ENCODE assay signal across 12 cellular contexts in the genomic region with DNA sequence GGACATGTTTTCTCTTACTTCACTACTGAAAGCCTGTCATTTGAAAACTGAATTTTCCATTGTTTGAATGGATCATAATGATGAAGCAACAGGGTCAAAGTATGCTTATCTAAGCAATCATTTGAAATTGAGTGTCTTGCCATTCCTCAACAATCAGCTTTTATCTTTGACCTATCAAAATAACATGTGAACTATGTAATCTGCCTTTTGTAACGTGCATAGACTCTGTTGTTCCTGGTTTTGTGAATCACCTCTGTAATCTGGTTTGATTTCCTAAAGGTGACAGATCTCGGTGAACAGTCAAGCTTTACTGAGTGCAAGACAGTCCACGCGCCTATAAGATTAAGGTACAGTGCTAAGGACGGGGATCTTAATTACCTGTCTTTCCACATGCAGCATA. TPM values are rescaled to one million over a fixed set of nuclear protein-coding genes. Genes with fewer than 3 reads are reported as not detected.
DNase-seq lines count a peak whose midpoint lies in the region; ATAC-seq, FAIRE-seq and TF ChIP-seq lines count a peak whose summit lies in the region.
"Had no signal": no experiment of that assay in that cellular context is flagged by ENCODE, and none has a peak within 500 bp of the region (broad histone marks: within the 10 kb centered on the region; RNA-seq: fewer than 3 reads in every experiment).

No MANE protein-coding gene starts in this region.

- H3K4me1 ChIP-seq in OCI-LY7 (ENCODE audit: insufficient read depth, low read length, poor library complexity, severe bottlenecking) (peaks cover 73% of the 10 kb centered on the region), gastrocnemius medialis (peaks cover 37 to 51% of the 10 kb centered on the region in 2 donors), small intestine (ENCODE audit: control insufficient read depth in 2 of 2, insufficient read depth in 1 of 2, low read depth in 1 of 2, low read length in 1 of 2) (no peaks in the 10 kb centered on the region)

- H3K4me3 ChIP-seq in GM08714 (ENCODE audit: low read length), result peak overlapping the region; percentile 98
- H3K4me3 ChIP-seq in OCI-LY7 (ENCODE audit: low read depth, low read length, poor library complexity, severe bottlenecking), result peak overlapping the region; percentile 73
- peak overlapping the region; percentile 3 to 81 (median 61) for H3K4me3 ChIP-seq in gastrocnemius medialis
- H3K4me3 ChIP-seq in small intestine (ENCODE audit: low read depth in 1 of 2, low read length in 2 of 2), result no peak overlapping the region

- 24 to 41% (median 38%) methylated on average over 5 of the region's 5 CpGs for WGBS in small intestine, 3 donors

- POLR2A ChIA-PET in OCI-LY7 (lab: Charles Lee), result interaction anchor here (1.5 to 2.5 kb wide), 5 partner anchors 50 to 148 kb away, joined by 8 to 21 read pairs (median 9); no protein-coding TSS in a partner anchor
- POLR2A ChIA-PET in activated CD8-positive, alpha-beta T cell treated with anti-CD3 and anti-CD28 coated beads for 36 hours (lab: Charles Lee), result no interaction called here

- no peak for FAIRE-seq in small intestine (lab: Jason Lieb, UNC)

- no peaks in the 10 kb centered on the region for H3K36me3 Mint-ChIP-seq in glutamatergic neuron (ENCODE audit: unreplicated experiment)
- H3K36me3 Mint-ChIP-seq in activated CD8-positive, alpha-beta T cell treated with anti-CD3 and anti-CD28 coated beads for 36 hours (ENCODE audit: low read depth), result no peaks in the 10 kb centered on the region

- H4K20me1 ChIP-seq in OCI-LY7 (ENCODE audit: insufficient read depth, low read length), result no peaks in the 10 kb centered on the region; the same call in 1 of the 2 replicates

- intact Hi-C loops in OCI-LY7 (cut with micrococcal nuclease; ENCODE audit: unreplicated experiment), result loop anchor here (1.0 to 5.0 kb wide), 3 partner anchors 145 to 1528 kb away; partner anchors contain the start of genes CETN3 and TMEM161B
- intact Hi-C loops in gastrocnemius medialis (cut with DNase I; ENCODE audit: low total_unique reads), result loop anchor here (5.0 kb wide), 1 partner anchor 1528 kb away; the partner anchor contains the start of gene CETN3
- intact Hi-C loops in activated CD8-positive, alpha-beta T cell treated with anti-CD3 and anti-CD28 coated beads for 36 hours (cut with micrococcal nuclease), result no loop called here

- H3K36me3 ChIP-seq in OCI-LY7 (ENCODE audit: insufficient read depth, low read length) (no peaks in the 10 kb centered on the region), gastrocnemius medialis (no peaks in the 10 kb centered on the region), small intestine (ENCODE audit: control insufficient read depth in 2 of 2, insufficient read depth in 2 of 2, low read length in 2 of 2) (no peaks in the 10 kb centered on the region)

- peaks cover 46% of the 10 kb centered on the region; the same call in 1 of the 2 replicates for H3K79me2 ChIP-seq in OCI-LY7 (ENCODE audit: insufficient read depth, low read depth, low read length)

- H3K4me1 Mint-ChIP-seq in glutamatergic neuron (ENCODE audit: low read depth, unreplicated experiment), result peaks cover 22% of the 10 kb centered on the region
- H3K4me1 Mint-ChIP-seq in activated CD8-positive, alpha-beta T cell treated with anti-CD3 and anti-CD28 coated beads for 36 hours (ENCODE audit: low read depth), result peaks cover 18% of the 10 kb centered on the region

- in situ Hi-C loops in gastrocnemius medialis (cut with MboI; ENCODE audit: low sequenced_read_pairs in 4 of 4), result loop anchor here in 3 of 4 donors (5.0 to 25.0 kb wide), 4 partner anchors 52 to 145 kb away; no protein-coding TSS in a partner anchor

- H3K4me2 ChIP-seq in OCI-LY7 (ENCODE audit: low read length), result peak overlapping the region; percentile 88

- no peaks in the 10 kb centered on the region for H3K27me3 ChIP-seq in gastrocnemius medialis
- H3K27me3 ChIP-seq in small intestine (ENCODE audit: control insufficient read depth in 2 of 2, insufficient read depth in 2 of 2, low read length in 2 of 2), result peaks cover 0 to 3% of the 10 kb centered on the region in 2 donors

- H2AFZ ChIP-seq in OCI-LY7 (ENCODE audit: low read length), result peak overlapping the region; percentile 54; the same call in 1 of the 2 replicates

- peak overlapping the region; percentile 39 for H3K4me3 Mint-ChIP-seq in glutamatergic neuron (ENCODE audit: unreplicated experiment)
- no peak overlapping the region for H3K4me3 Mint-ChIP-seq in activated CD8-positive, alpha-beta T cell treated with anti-CD3 and anti-CD28 coated beads for 36 hours
- H3K4me3 Mint-ChIP-seq: CD8-positive, alpha-beta T cell had no signal

- H3K27ac ChIP-seq in OCI-LY7 (ENCODE audit: low read depth, low read length, poor library complexity, severe bottlenecking) (peak overlapping the region; percentile 31), gastrocnemius medialis (peak overlapping the region; percentile 86 to 96 (median 94)), small intestine (ENCODE audit: low read depth in 1 of 2, low read length in 1 of 2) (peak overlapping the region in 1 of 2 donors; percentile 20)

- H3K9me3 Mint-ChIP-seq in glutamatergic neuron (ENCODE audit: unreplicated experiment), result peaks cover 2% of the 10 kb centered on the region
- no peaks in the 10 kb centered on the region for H3K9me3 Mint-ChIP-seq in activated CD8-positive, alpha-beta T cell treated with anti-CD3 and anti-CD28 coated beads for 36 hours
- H3K9me3 Mint-ChIP-seq: CD8-positive, alpha-beta T cell had no signal

- TF ChIP-seq POLR2A in gastrocnemius medialis (IDR thresholded peaks at IDR 0.05), result no peak

- H3K27ac Mint-ChIP-seq in glutamatergic neuron (ENCODE audit: unreplicated experiment), result no peak overlapping the region
- H3K27ac Mint-ChIP-seq in activated CD8-positive, alpha-beta T cell treated with anti-CD3 and anti-CD28 coated beads for 36 hours, result no peak overlapping the region
- H3K27ac Mint-ChIP-seq: CD8-positive, alpha-beta T cell had no signal

- TF ChIP-seq CTCF in OCI-LY7 (conservative IDR thresholded peaks at IDR 0.05; ENCODE audit: low read length) (no peak), glutamatergic neuron (IDR thresholded peaks at IDR 0.05; ENCODE audit: partially characterized antibody, unreplicated experiment) (no peak), gastrocnemius medialis (IDR thresholded peaks at IDR 0.05 in 4 of 5, conservative IDR thresholded peaks at IDR 0.05 in 1 of 5) (no peak)
- no peak for TF ChIP-seq CTCF in activated CD8-positive, alpha-beta T cell treated with anti-CD3 and anti-CD28 coated beads for 36 hours (IDR thresholded peaks at IDR 0.05)

- H3K9me3 ChIP-seq in OCI-LY7 (ENCODE audit: low read length), result no peaks in the 10 kb centered on the region
- no peaks in the 10 kb centered on the region for H3K9me3 ChIP-seq in gastrocnemius medialis
- no peaks in the 10 kb centered on the region for H3K9me3 ChIP-seq in small intestine (ENCODE audit: control insufficient read depth, low read depth)

- no TSS peak for BruUV-seq in OCI-LY7 (replicated peaks; lab: Mats Ljungman, UMichigan)

- H3K27me3 Mint-ChIP-seq in glutamatergic neuron (ENCODE audit: unreplicated experiment), result peaks cover 2% of the 10 kb centered on the region
- peaks cover 40% of the 10 kb centered on the region for H3K27me3 Mint-ChIP-seq in activated CD8-positive, alpha-beta T cell treated with anti-CD3 and anti-CD28 coated beads for 36 hours

- DNase-seq in OCI-LY7 (ENCODE audit: low spot score) (peak; percentile 37), glutamatergic neuron (no peak), gastrocnemius medialis (no peak), small intestine (no peak)
- DNase-seq in activated CD8-positive, alpha-beta T cell treated with anti-CD3 and anti-CD28 coated beads for 36 hours, result no peak
- DNase-seq: activated CD4-positive, alpha-beta T cell treated with anti-CD3 and anti-CD28 coated beads, Interleukin-2, amount 50 U/mL, for 4 hours; amniotic stem cell; CD8-positive, alpha-beta T cell; NCI-H1694 treated with DMSO at 0.1 percent for 48 hours had no signal

- H3K9me2 ChIP-seq in OCI-LY7 (ENCODE audit: insufficient read depth, low read length), result no peaks in the 10 kb centered on the region

- no peak for ATAC-seq in gastrocnemius medialis
- no peak for ATAC-seq in GM18873 (IDR thresholded peaks at IDR 0.05; ENCODE audit: low FRiP score, unreplicated experiment)
- no peak for ATAC-seq in activated CD8-positive, alpha-beta T cell treated with anti-CD3 and anti-CD28 coated beads for 36 hours
- no peak for ATAC-seq in GM19351 (IDR thresholded peaks at IDR 0.05; ENCODE audit: unreplicated experiment)
- ATAC-seq: CD8-positive, alpha-beta T cell had no signal

- CTCF ChIA-PET in OCI-LY7 (lab: Charles Lee; ENCODE audit: unreplicated experiment), result no interaction called here
- CTCF ChIA-PET in activated CD8-positive, alpha-beta T cell treated with anti-CD3 and anti-CD28 coated beads for 36 hours (lab: Charles Lee), result no interaction called here

RNA-seq across cellular contexts. Expression of gene MEF2C, which starts 3.3 kb away (rescaled TPM):
- 5.5 and 9.5 TPM in 2 replicates for total RNA-seq in OCI-LY7 (2014; rRNA removed; shearing (Covaris generic))
- total RNA-seq in OCI-LY7 (2022) (57.6 and 58.7 TPM in 2 replicates), glutamatergic neuron (ENCODE audit: unreplicated experiment) (24.1 TPM), gastrocnemius medialis (100 to 1,000 TPM in 3 of 4 donors, 10 to 100 TPM in 1; 63.8 to 192 (median 128) TPM)
- polyA plus RNA-seq in small intestine, result 1 to 10 TPM in 2 of 3 donors, under 1 TPM in 1; 0.89 to 7.2 (median 4.6) TPM
- 1 to 10 TPM in 1 of 2 experiments, under 1 TPM in 1; 0.27 to 1.3 TPM for total RNA-seq in activated CD8-positive, alpha-beta T cell treated with anti-CD3 and anti-CD28 coated beads for 36 hours

Comparison
In these comparisons a context has a peak if more than half of its experiments do, and no peak if none do; other contexts are left out.
1. H3K4me3 ChIP-seq: peak in GM08714 (single experiment), OCI-LY7 (single experiment) and gastrocnemius medialis (4 of 4); none in small intestine (0 of 2).